In the genomic region with DNA sequence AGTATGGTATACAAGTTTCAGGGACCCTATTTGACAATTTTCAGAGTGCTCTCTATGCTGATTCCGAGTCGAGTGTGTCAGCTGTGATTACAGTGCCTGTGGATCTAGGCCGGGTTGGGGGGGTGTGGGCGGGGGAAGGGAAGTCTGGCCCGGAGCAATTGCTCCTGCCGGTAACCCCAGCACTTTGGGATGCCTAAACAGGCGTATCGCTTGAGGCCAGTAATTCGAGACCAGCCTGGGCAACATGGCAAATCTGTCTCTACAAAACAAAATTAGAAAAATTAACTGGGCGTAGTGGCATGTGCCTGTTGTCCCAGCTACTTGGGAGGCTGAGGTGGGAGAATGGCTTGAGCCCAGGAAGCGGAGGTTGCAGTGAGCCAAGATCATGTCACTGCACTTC, we compare ENCODE assay signal across 25 cellular contexts. TPM values are rescaled to one million over a fixed set of nuclear protein-coding genes. Genes with fewer than 3 reads are reported as not detected.
DNase-seq lines count a peak whose midpoint lies in the region; ATAC-seq and TF ChIP-seq lines count a peak whose summit lies in the region.
"Had no signal": no experiment of that assay in that cellular context is flagged by ENCODE, and none has a peak within 500 bp of the region (broad histone marks: within the 10 kb centered on the region; RNA-seq: fewer than 3 reads in every experiment).

No MANE protein-coding gene starts in this region.

- CTCF ChIA-PET in CD4-positive, alpha-beta memory T cell (lab: Charles Lee; ENCODE audit: partially characterized antibody): interaction anchor here (1.2 to 3.9 kb wide), 3 partner anchors 29 to 97 kb away, joined by 3 to 20 read pairs (median 5); no protein-coding TSS in a partner anchor

- peaks cover 42 to 72% (median 55%) of the 10 kb centered on the region in 4 donors for H3K4me1 Mint-ChIP-seq in CD4-positive, alpha-beta memory T cell
- H3K4me1 Mint-ChIP-seq in dendritic cell treated with granulocyte-macrophage colony-stimulating factor and Interleukin-4, amounts not matched to agents 40 ng/mL and 50 ng/mL, for 4 days (ENCODE audit: low read depth): peaks cover 66% of the 10 kb centered on the region

- H3K27ac Mint-ChIP-seq in CD4-positive, alpha-beta memory T cell: peak overlapping the region in 4 of 7 donors; percentile 2 to 97 (median 45)
- H3K27ac Mint-ChIP-seq in dendritic cell treated with granulocyte-macrophage colony-stimulating factor and Interleukin-4, amounts not matched to agents 40 ng/mL and 50 ng/mL, for 4 days: peak overlapping the region; percentile 93

- no peak for ATAC-seq in gastrocnemius medialis
- no peak for ATAC-seq in upper lobe of right lung
- ATAC-seq in HG02759 (IDR thresholded peaks at IDR 0.05; ENCODE audit: unreplicated experiment): no peak
- ATAC-seq: left lobe of liver had no signal

- no peaks in the 10 kb centered on the region for H3K36me3 ChIP-seq in CD4-positive, alpha-beta memory T cell (ENCODE audit: insufficient read depth, low read length)
- peaks cover 0 to 4% of the 10 kb centered on the region in 2 donors for H3K36me3 ChIP-seq in gastrocnemius medialis
- peaks cover 13% of the 10 kb centered on the region for H3K36me3 ChIP-seq in upper lobe of right lung
- H3K36me3 ChIP-seq: colonic mucosa had no signal

- no peak for TF ChIP-seq POLR2A in gastrocnemius medialis (IDR thresholded peaks at IDR 0.05)

- no peaks in the 10 kb centered on the region for H3K9me3 ChIP-seq in CD4-positive, alpha-beta memory T cell (ENCODE audit: control insufficient read depth in 1 of 2, low read length in 2 of 2)
- no peaks in the 10 kb centered on the region for H3K9me3 ChIP-seq in gastrocnemius medialis
- no peaks in the 10 kb centered on the region for H3K9me3 ChIP-seq in upper lobe of right lung
- H3K9me3 ChIP-seq: colonic mucosa, HAP-1, sigmoid colon had no signal

- peaks cover 13 to 50% of the 10 kb centered on the region in 2 donors for H3K36me3 Mint-ChIP-seq in CD4-positive, alpha-beta memory T cell
- peaks cover 64% of the 10 kb centered on the region for H3K36me3 Mint-ChIP-seq in dendritic cell treated with granulocyte-macrophage colony-stimulating factor and Interleukin-4, amounts not matched to agents 40 ng/mL and 50 ng/mL, for 4 days (ENCODE audit: low read depth)

- peaks cover 0 to 4% (median 0%) of the 10 kb centered on the region in 8 donors for H3K9me3 Mint-ChIP-seq in CD4-positive, alpha-beta memory T cell
- H3K9me3 Mint-ChIP-seq in dendritic cell treated with granulocyte-macrophage colony-stimulating factor and Interleukin-4, amounts not matched to agents 40 ng/mL and 50 ng/mL, for 4 days: no peaks in the 10 kb centered on the region

- peak overlapping the region in 1 of 8 donors; percentile 6 for H3K4me3 Mint-ChIP-seq in CD4-positive, alpha-beta memory T cell
- H3K4me3 Mint-ChIP-seq in dendritic cell treated with granulocyte-macrophage colony-stimulating factor and Interleukin-4, amounts not matched to agents 40 ng/mL and 50 ng/mL, for 4 days: no peak overlapping the region

- in situ Hi-C loops in gastrocnemius medialis (cut with MboI; ENCODE audit: low sequenced_read_pairs in 4 of 4): no loop called here

- DNase-seq in CD4-positive, alpha-beta memory T cell: no peak
- DNase-seq in HL-60 (ENCODE audit: low read depth in 1 of 2, low spot score in 1 of 2) (no peak), gastrocnemius medialis (no peak), upper lobe of right lung (no peak)
- DNase-seq in activated CD4-positive, alpha-beta T cell treated with anti-CD3 and anti-CD28 coated beads, Interleukin-2, amount 50 U/mL, for 4 hours: no peak
- DNase-seq: activated CD4-positive, alpha-beta T cell treated with anti-CD3 and anti-CD28 coated beads for 48 hours; activated effector memory CD4-positive, alpha-beta T cell treated with Interleukin-2 at 50 U/mL for 16 hours; colonic mucosa; effector CD8-positive, alpha-beta T cell; mesenchymal stem cell; NCI-H146; NCI-H345; NCI-H748 treated with DMSO at 0.1 percent for 48 hours; occipital lobe; sigmoid colon; stimulated activated CD4-positive, alpha-beta T cell treated with anti-CD3 and anti-CD28 coated beads, Interleukin-4, amount 100 ng/mL, for 4 hours; substantia nigra; SW 1271; T-helper 9 cell; trophoblast cell had no signal

- POLR2A ChIA-PET in CD4-positive, alpha-beta memory T cell (lab: Charles Lee; ENCODE audit: partially characterized antibody): interaction anchor here (1.5 to 4.8 kb wide), 4 partner anchors 14 to 138 kb away, joined by 3 to 36 read pairs (median 26); partner anchors contain the start of gene IFNAR1

- intact Hi-C loops in CD4-positive, alpha-beta memory T cell (cut with micrococcal nuclease): no loop called here
- intact Hi-C loops in dendritic cell treated with granulocyte-macrophage colony-stimulating factor and Interleukin-4, amounts not matched to agents 40 ng/mL and 50 ng/mL, for 4 days (cut with micrococcal nuclease): loop anchor here (10.0 kb wide), 1 partner anchor 60 kb away; the partner anchor contains the start of gene IFNAR1
- intact Hi-C loops in gastrocnemius medialis (cut with DNase I; ENCODE audit: low total_unique reads) (no loop called here), upper lobe of right lung (cut with DNase I) (no loop called here)

- no peak overlapping the region for H3K4me3 ChIP-seq in CD4-positive, alpha-beta memory T cell (ENCODE audit: low read length in 2 of 2)
- H3K4me3 ChIP-seq in HL-60 (replicated peaks; ENCODE audit: insufficient read depth, low read length) (no peak overlapping the region), gastrocnemius medialis (peak overlapping the region in 1 of 4 donors; percentile 0), upper lobe of right lung (no peak overlapping the region)
- H3K4me3 ChIP-seq: colonic mucosa, HAP-1, sigmoid colon had no signal

- no peak overlapping the region for H3K27ac ChIP-seq in CD4-positive, alpha-beta memory T cell (ENCODE audit: low read depth, low read length)
- peak overlapping the region; percentile 86 for H3K27ac ChIP-seq in HL-60 (replicated peaks)
- H3K27ac ChIP-seq in gastrocnemius medialis: peak overlapping the region; percentile 46 to 84 (median 82)
- no peak overlapping the region for H3K27ac ChIP-seq in upper lobe of right lung
- H3K27ac ChIP-seq: C4-2B had no signal

- H3K27me3 ChIP-seq in CD4-positive, alpha-beta memory T cell (ENCODE audit: insufficient read depth, low read length): no peaks in the 10 kb centered on the region
- no peaks in the 10 kb centered on the region for H3K27me3 ChIP-seq in HL-60 (ENCODE audit: insufficient read depth, poor library complexity, severe bottlenecking)
- H3K27me3 ChIP-seq in gastrocnemius medialis: no peaks in the 10 kb centered on the region
- no peaks in the 10 kb centered on the region for H3K27me3 ChIP-seq in upper lobe of right lung
- H3K27me3 ChIP-seq: colonic mucosa, sigmoid colon had no signal

- TF ChIP-seq CTCF in HL-60 (IDR thresholded peaks at IDR 0.05; ENCODE audit: insufficient read depth, low read length) (no peak), gastrocnemius medialis (IDR thresholded peaks at IDR 0.05 in 4 of 5, conservative IDR thresholded peaks at IDR 0.05 in 1 of 5) (no peak), upper lobe of right lung (IDR thresholded peaks at IDR 0.05) (no peak)

- peaks cover 68% of the 10 kb centered on the region for H3K4me1 ChIP-seq in CD4-positive, alpha-beta memory T cell (ENCODE audit: insufficient read depth, low read length)
- peaks cover 17 to 28% of the 10 kb centered on the region in 2 donors for H3K4me1 ChIP-seq in gastrocnemius medialis
- H3K4me1 ChIP-seq in upper lobe of right lung: peaks cover 29% of the 10 kb centered on the region

- no peaks in the 10 kb centered on the region for H3K27me3 Mint-ChIP-seq in CD4-positive, alpha-beta memory T cell
- no peaks in the 10 kb centered on the region for H3K27me3 Mint-ChIP-seq in dendritic cell treated with granulocyte-macrophage colony-stimulating factor and Interleukin-4, amounts not matched to agents 40 ng/mL and 50 ng/mL, for 4 days

RNA-seq across cellular contexts. Expression of gene IL10RB, which starts 1.6 kb away (rescaled TPM):
- total RNA-seq in CD4-positive, alpha-beta memory T cell: 10 to 100 TPM; 30.6 to 36.4 TPM
- 10 to 100 TPM; 53.3 to 61.8 TPM for polyA plus RNA-seq in CD4-positive, alpha-beta memory T cell
- total RNA-seq in gastrocnemius medialis: 10 to 100 TPM; 11.4 to 17.1 (median 14.0) TPM
- total RNA-seq in upper lobe of right lung: 47.1 TPM

RNA-seq across cellular contexts. Expression of gene IFNAR2, which starts 34.8 kb away (rescaled TPM):
- 10 to 100 TPM; 76.5 to 77.7 TPM for total RNA-seq in CD4-positive, alpha-beta memory T cell
- 10 to 100 TPM; 78.0 to 81.1 TPM for polyA plus RNA-seq in CD4-positive, alpha-beta memory T cell
- 1 to 10 TPM; 3.4 to 8.0 (median 4.7) TPM for total RNA-seq in gastrocnemius medialis
- 32.4 TPM for total RNA-seq in upper lobe of right lung

Comparison
In these comparisons a context has a peak if more than half of its experiments do, and no peak if none do; other contexts are left out.
1. H3K27ac ChIP-seq: peak in HL-60 (single experiment) and gastrocnemius medialis (4 of 4); none in CD4-positive, alpha-beta memory T cell (single experiment) and upper lobe of right lung (single experiment).